ENCODE assay signal across 8 cellular contexts in genomic region chr19:2775556-2776430, GRCh38. TPM values are rescaled to one million over a fixed set of nuclear protein-coding genes. Genes with fewer than 3 reads are reported as not detected.
DNase-seq lines count a peak whose midpoint lies in the region; ATAC-seq and TF ChIP-seq lines count a peak whose summit lies in the region.

No MANE protein-coding gene starts in this region.

- H3K27ac ChIP-seq in GM23338 (ENCODE audit: low read depth): peak overlapping the region; percentile 63; the same call in 1 of the 2 replicates
- H3K27ac ChIP-seq in subcutaneous abdominal adipose tissue (ENCODE audit: low read depth, low read length): peak overlapping the region; percentile 83

- peaks cover 62% of the 10 kb centered on the region for H4K20me1 ChIP-seq in GM23338 (replicated peaks; ENCODE audit: insufficient read depth)

- H3K36me3 Mint-ChIP-seq in GM23338 (ENCODE audit: low read depth) (peaks cover 21% of the 10 kb centered on the region), neural crest cell (ENCODE audit: low read depth) (peaks cover 12% of the 10 kb centered on the region)

- H3K4me1 Mint-ChIP-seq in GM23338 (no peaks in the 10 kb centered on the region), neural crest cell (peaks cover 20% of the 10 kb centered on the region)

- H3K4me2 ChIP-seq in GM23338: no peak overlapping the region

- peak overlapping the region; percentile 32 to 86 (median 60) for H3K9ac ChIP-seq in subcutaneous abdominal adipose tissue (ENCODE audit: low read length in 5 of 5)

- H3K9me3 Mint-ChIP-seq in GM23338: no peaks in the 10 kb centered on the region
- no peaks in the 10 kb centered on the region for H3K9me3 Mint-ChIP-seq in neural crest cell

- H3K9me3 ChIP-seq in subcutaneous abdominal adipose tissue (ENCODE audit: control insufficient read depth in 5 of 5, low read length in 5 of 5): no peaks in the 10 kb centered on the region

- ATAC-seq in GM23338 (no peak), GM18517 (IDR thresholded peaks at IDR 0.05; ENCODE audit: unreplicated experiment) (no peak)

- H3K4me3 Mint-ChIP-seq in GM23338 (no peak overlapping the region), neural crest cell (peak overlapping the region; percentile 50)

- H2AFZ ChIP-seq in GM23338: no peak overlapping the region

- no peaks in the 10 kb centered on the region for H3K27me3 ChIP-seq in GM23338 (ENCODE audit: insufficient read depth)
- H3K27me3 ChIP-seq in subcutaneous abdominal adipose tissue (ENCODE audit: control insufficient read depth in 5 of 5, insufficient read depth in 4 of 5, low read length in 5 of 5): no peaks in the 10 kb centered on the region

- H3K27me3 Mint-ChIP-seq in GM23338 (ENCODE audit: insufficient read depth, low read depth, poor library complexity) (peaks cover 4% of the 10 kb centered on the region), neural crest cell (ENCODE audit: low read depth) (no peaks in the 10 kb centered on the region)

- no peak overlapping the region for H3K27ac Mint-ChIP-seq in GM23338
- H3K27ac Mint-ChIP-seq in neural crest cell (ENCODE audit: unreplicated experiment): peak overlapping the region; percentile 87

- DNase-seq in GM23338 (ENCODE audit: low spot score) (no peak), neural crest cell (ENCODE audit: low read depth, low spot score) (no peak), ureter (ENCODE audit: low spot score) (no peak), ecto neural progenitor cell (ENCODE audit: low spot score) (no peak)
- DNase-seq in activated CD8-positive, alpha-beta memory T cell treated with anti-CD3 and anti-CD28 coated beads for 1 hour (ENCODE audit: extremely low read depth in 1 of 2, low read depth in 1 of 2): peak; percentile 49
- peak; percentile 40 for DNase-seq in effector CD8-positive, alpha-beta T cell (lab: John Stamatoyannopoulos, UW)

- H3K4me1 ChIP-seq in GM23338 (ENCODE audit: insufficient read depth) (no peaks in the 10 kb centered on the region), subcutaneous abdominal adipose tissue (ENCODE audit: control insufficient read depth in 5 of 5, insufficient read depth in 5 of 5, low read length in 5 of 5) (peaks cover 7 to 55% (median 41%) of the 10 kb centered on the region in 5 donors)

- H3K36me3 ChIP-seq in GM23338 (ENCODE audit: insufficient read depth): no peaks in the 10 kb centered on the region
- peaks cover 0 to 23% (median 2%) of the 10 kb centered on the region in 5 donors for H3K36me3 ChIP-seq in subcutaneous abdominal adipose tissue (ENCODE audit: control insufficient read depth in 5 of 5, insufficient read depth in 5 of 5, low read length in 5 of 5)

- no peak overlapping the region for H3K4me3 ChIP-seq in GM23338
- peak overlapping the region; percentile 19 to 62 (median 48) for H3K4me3 ChIP-seq in subcutaneous abdominal adipose tissue (ENCODE audit: low read depth in 1 of 5, low read length in 5 of 5)

- TF ChIP-seq CTCF in GM23338 (conservative IDR thresholded peaks at IDR 0.05; ENCODE audit: low read depth in 2 of 2) (no peak), neural crest cell (conservative IDR thresholded peaks at IDR 0.05) (no peak)

- no peaks in the 10 kb centered on the region for H3K9me2 ChIP-seq in GM23338 (ENCODE audit: insufficient read depth)

- peaks cover 87% of the 10 kb centered on the region for H3K79me2 ChIP-seq in GM23338 (replicated peaks; ENCODE audit: insufficient read depth)

- H3F3A ChIP-seq in GM23338 (replicated peaks; ENCODE audit: low read depth): no peaks in the 10 kb centered on the region

TF ChIP-seq in GM23338, 12 proteins besides CTCF, POLR2A, EP300 and RAD21:
- TF ChIP-seq POLR2AphosphoS5 (IDR thresholded peaks at IDR 0.05; ENCODE audit: low read depth) (no peak), EZH2 (IDR thresholded peaks at IDR 0.05; ENCODE audit: low read depth, unreplicated experiment) (no peak)

RNA-seq across cellular contexts. Expression of gene SGTA, which starts 7.3 kb away (rescaled TPM):
- 79.3 and 102 TPM in 2 replicates for total RNA-seq in GM23338 (2014; rRNA removed; shearing (Covaris generic))
- polyA plus RNA-seq in GM23338 (2016; fragmentation: Nextera tagmentation; extraction: Ambion mirVana): 69.4 and 71.6 TPM in 2 replicates
- total RNA-seq in neural crest cell (89.9 and 95.1 TPM in 2 replicates), ureter (45.7 TPM)

RNA-seq across cellular contexts. Expression of gene THOP1, which starts 9.5 kb away (rescaled TPM):
- total RNA-seq in GM23338 (2014; rRNA removed; shearing (Covaris generic)): 229 and 268 TPM in 2 replicates
- polyA plus RNA-seq in GM23338 (2016; fragmentation: Nextera tagmentation; extraction: Ambion mirVana): 110 and 111 TPM in 2 replicates
- total RNA-seq in neural crest cell (171 and 173 TPM in 2 replicates), ureter (45.2 TPM)

RNA-seq across cellular contexts. Expression of gene SLC39A3, which starts 36.0 kb away (rescaled TPM):
- total RNA-seq in GM23338 (2014; rRNA removed; shearing (Covaris generic)): 46.5 and 47.4 TPM in 2 replicates
- polyA plus RNA-seq in GM23338 (2016; fragmentation: Nextera tagmentation; extraction: Ambion mirVana): 30.9 and 33.5 TPM in 2 replicates
- total RNA-seq in neural crest cell (43.0 and 43.1 TPM in 2 replicates), ureter (34.6 TPM)

RNA-seq across cellular contexts. Expression of gene ZNF554, which starts 43.9 kb away (rescaled TPM):
- total RNA-seq in GM23338 (2014; rRNA removed; shearing (Covaris generic)): 3.8 and 7.5 TPM in 2 replicates
- 1.4 and 2.0 TPM in 2 replicates for polyA plus RNA-seq in GM23338 (2016; fragmentation: Nextera tagmentation; extraction: Ambion mirVana)
- total RNA-seq in neural crest cell: 8.6 and 9.0 TPM in 2 replicates
- total RNA-seq in ureter: 6.1 TPM

RNA-seq across cellular contexts. Expression of gene DIRAS1, which starts 54.6 kb away (rescaled TPM):
- 17.1 and 18.6 TPM in 2 replicates for total RNA-seq in GM23338 (2014; rRNA removed; shearing (Covaris generic))
- 2.8 and 3.8 TPM in 2 replicates for polyA plus RNA-seq in GM23338 (2016; fragmentation: Nextera tagmentation; extraction: Ambion mirVana)
- total RNA-seq in neural crest cell (19.9 and 24.4 TPM in 2 replicates), ureter (1.6 TPM)

Comparison
In these comparisons a context has a peak if more than half of its experiments do, and no peak if none do; other contexts are left out.
1. DNase-seq: peak in activated CD8-positive, alpha-beta memory T cell treated with anti-CD3 and anti-CD28 coated beads for 1 hour (2 of 2) and effector CD8-positive, alpha-beta T cell (single experiment); none in GM23338 (single experiment), neural crest cell (single experiment), ureter (single experiment) and ecto neural progenitor cell (single experiment).